8 cellular contexts compared by ENCODE assay signal in the genomic region with DNA sequence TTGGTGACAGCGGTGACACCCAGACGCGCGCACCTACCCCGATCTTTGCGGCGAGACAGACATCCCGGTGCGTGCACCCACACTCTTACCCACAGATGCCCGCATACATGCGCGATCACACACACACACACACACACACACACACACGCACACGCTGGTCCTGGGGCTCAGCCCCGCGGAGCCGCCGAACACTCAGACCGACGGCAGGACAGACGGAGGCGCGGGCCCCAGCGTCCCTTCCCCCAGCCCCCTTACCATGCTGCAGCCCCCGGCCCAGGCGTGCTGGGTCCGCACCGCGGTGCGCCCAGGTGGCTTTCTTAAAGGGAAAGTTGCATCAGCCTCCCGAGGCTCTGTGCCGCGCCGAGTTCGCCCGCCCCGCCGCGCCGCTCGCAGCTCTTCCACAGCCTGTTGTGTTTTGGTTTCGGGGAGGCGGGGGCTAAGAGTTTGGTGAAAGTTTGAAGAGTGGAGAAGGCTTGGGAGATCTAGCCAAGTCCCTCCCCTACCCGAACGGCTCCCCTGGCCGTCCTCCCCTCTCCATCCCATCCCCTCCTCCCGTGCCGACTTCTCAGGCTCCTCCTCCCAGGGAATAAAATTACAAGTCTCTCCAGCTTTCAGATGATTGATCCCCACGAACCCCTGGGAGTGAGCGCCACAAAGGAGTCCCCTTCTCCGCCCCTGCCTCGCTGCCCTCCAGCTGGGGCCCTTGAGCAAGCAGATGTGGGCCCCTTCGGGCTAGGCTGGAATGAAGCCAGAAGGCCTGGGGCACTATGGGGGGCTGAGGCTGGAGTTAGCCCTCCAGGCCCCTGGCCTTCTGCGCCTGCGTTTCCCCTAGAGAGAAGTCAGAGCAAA. TPM values are rescaled to one million over a fixed set of nuclear protein-coding genes. Genes with fewer than 3 reads are reported as not detected.
DNase-seq lines count a peak whose midpoint lies in the region; ATAC-seq and TF ChIP-seq lines count a peak whose summit lies in the region.

Gene SLC6A9, minus strand, starts transcription at position 412 of the 849 bp plus-strand sequence. CDS start 7,185 bp downstream, outside the sequence.

- no peaks in the 10 kb centered on the region for H3K36me3 ChIP-seq in endodermal cell (ENCODE audit: control insufficient read depth, insufficient read depth, low read length)
- H3K36me3 ChIP-seq in mucosa of rectum (ENCODE audit: control insufficient read depth in 2 of 2, insufficient read depth in 2 of 2, low read length in 2 of 2) = no peaks in the 10 kb centered on the region

- H3K9ac ChIP-seq in endodermal cell (ENCODE audit: extremely low read depth, low read length, poor library complexity, severe bottlenecking) (peak within 1 kb of the TSS; percentile 64), mucosa of rectum (ENCODE audit: low read depth in 1 of 2, low read length in 2 of 2) (peak within 1 kb of the TSS; percentile 72 to 82)

- H3K9me3 ChIP-seq in endodermal cell (ENCODE audit: control insufficient read depth, low read length) = no peaks in the 10 kb centered on the region
- H3K9me3 ChIP-seq in mucosa of rectum (ENCODE audit: control insufficient read depth in 2 of 2, low read length in 2 of 2) = no peaks in the 10 kb centered on the region

- no peaks in the 10 kb centered on the region for H3K36me3 Mint-ChIP-seq in endodermal cell (ENCODE audit: low read depth)

- H3K4me3 Mint-ChIP-seq in endodermal cell = peak within 1 kb of the TSS; percentile 78

- TF ChIP-seq CTCF in endodermal cell (conservative IDR thresholded peaks at IDR 0.05) = no peak

- H3K4me3 ChIP-seq in endodermal cell (ENCODE audit: low read length) (peak within 1 kb of the TSS; percentile 93), mucosa of rectum (ENCODE audit: low read length in 2 of 2) (peak within 1 kb of the TSS; percentile 72 to 80)

- peaks cover 27% of the 10 kb centered on the region for H3K4me1 Mint-ChIP-seq in endodermal cell

- POLR2A ChIA-PET in activated CD8-positive, alpha-beta memory T cell treated with anti-CD3 and anti-CD28 coated beads for 36 hours (lab: Charles Lee) = interaction anchor here (0.6 to 1.6 kb wide), 5 partner anchors 18 to 324 kb away, joined by 3 to 10 read pairs (median 4); no protein-coding TSS in a partner anchor

- H3K27ac ChIP-seq in endodermal cell (ENCODE audit: low read depth, low read length) (peak within 1 kb of the TSS; percentile 93), mucosa of rectum (ENCODE audit: low read depth in 2 of 2, low read length in 2 of 2) (peak within 1 kb of the TSS; percentile 92 to 95)

- H3K4me1 ChIP-seq in endodermal cell (ENCODE audit: control insufficient read depth, insufficient read depth, low read length) = peaks cover 11% of the 10 kb centered on the region
- peaks cover 33 to 51% of the 10 kb centered on the region in 2 donors for H3K4me1 ChIP-seq in mucosa of rectum (ENCODE audit: control insufficient read depth in 2 of 2, insufficient read depth in 2 of 2, low read length in 2 of 2)

- no peaks in the 10 kb centered on the region for H3K27me3 ChIP-seq in endodermal cell (ENCODE audit: control insufficient read depth, insufficient read depth, low read length, poor library complexity, severe bottlenecking)
- no peaks in the 10 kb centered on the region for H3K27me3 ChIP-seq in mucosa of rectum (ENCODE audit: control insufficient read depth in 2 of 2, insufficient read depth in 2 of 2, low read length in 2 of 2)

- peaks cover 8% of the 10 kb centered on the region for H3K27me3 Mint-ChIP-seq in endodermal cell (ENCODE audit: insufficient read depth)

- H3K9me3 Mint-ChIP-seq in endodermal cell = no peaks in the 10 kb centered on the region

- no peak for ATAC-seq in HG02973 (IDR thresholded peaks at IDR 0.05; ENCODE audit: unreplicated experiment)

- peak within 1 kb of the TSS; percentile 90 for H3K27ac Mint-ChIP-seq in endodermal cell

- CTCF ChIA-PET in activated CD8-positive, alpha-beta memory T cell treated with anti-CD3 and anti-CD28 coated beads for 36 hours (lab: Charles Lee) = interaction anchor here (0.8 to 3.2 kb wide), 5 partner anchors 17 to 268 kb away, joined by 3 to 14 read pairs (median 3); partner anchors contain the start of gene ATP6V0B

- 2 to 11% methylated on average over 5 to 54 of the region's 55 CpGs for WGBS in endodermal cell (ENCODE audit: insufficient coverage in 1 of 2, insufficient read length in 1 of 2), 2 experiments

- DNase-seq in DMS 273 treated with DMSO at 0.1 percent for 48 hours (lab: John Stamatoyannopoulos, UW) = peak; percentile 30
- peak; percentile 43 for DNase-seq in NCI-H1105 treated with DMSO at 0.1 percent for 48 hours (lab: John Stamatoyannopoulos, UW)
- peak; percentile 88 for DNase-seq in endodermal cell
- peak; percentile 57 for DNase-seq in stimulated activated naive CD4-positive, alpha-beta T cell treated with Interleukin-2 at 50 U/mL for 16 hours (lab: John Stamatoyannopoulos, UW)
- no peak for DNase-seq in effector CD8-positive, alpha-beta T cell (lab: John Stamatoyannopoulos, UW)

RNA-seq across cellular contexts. Expression of gene SLC6A9, which starts in this region (rescaled TPM):
- 10 to 100 TPM; 11.0 to 12.2 TPM for total RNA-seq in activated CD8-positive, alpha-beta memory T cell treated with anti-CD3 and anti-CD28 coated beads for 36 hours
- 10 to 100 TPM in 1 of 2 donors, 1 to 10 TPM in 1; 5.7 to 11.4 TPM for total RNA-seq in endodermal cell
- 24.7 TPM for polyA plus RNA-seq in endodermal cell (2013, experiment 1 of 2)
- 15.9 TPM for polyA plus RNA-seq in endodermal cell (2013, experiment 2 of 2)
